1 cellular context compared by ENCODE assay signal in genomic region chr4:152572417-152573086, GRCh38.
A peak's percentile ranks its signal among the peaks of the same experiment; 100 is the strongest.
TF ChIP-seq lines count a peak whose summit lies in the region.

No MANE protein-coding gene starts in this region.

TF ChIP-seq in K562, 482 proteins besides CTCF, POLR2A, EP300 and RAD21 (continued from another document and continues in another):
- TF ChIP-seq DEAF1 (CRISPR knock-in tag; IDR thresholded peaks at IDR 0.05) (no peak), TSC22D4 (tag; IDR thresholded peaks at IDR 0.05) (no peak), CUX1 (CRISPR knock-in tag; IDR thresholded peaks at IDR 0.05) (no peak), HNRNPK (IDR thresholded peaks at IDR 0.05; ENCODE audit: low read depth, low read length, poor library complexity, severe bottlenecking) (no peak), KDM2B (CRISPR knock-in tag; IDR thresholded peaks at IDR 0.05) (no peak), RCOR1 (IDR thresholded peaks at IDR 0.05; ENCODE audit: borderline replicate concordance in 1 of 2, low read depth in 2 of 2, low read length in 2 of 2) (peak; percentile 95 to 100), RERE (CRISPR knock-in tag; IDR thresholded peaks at IDR 0.05; ENCODE audit: borderline replicate concordance) (no peak), TAF1 (IDR thresholded peaks at IDR 0.05; ENCODE audit: control insufficient read depth, extremely low read depth, insufficient read depth, low read length, severe bottlenecking) (no peak), ZNF785 (CRISPR knock-in tag; IDR thresholded peaks at IDR 0.05) (no peak), ZNF408 (CRISPR knock-in tag; IDR thresholded peaks at IDR 0.05; ENCODE audit: low read depth) (no peak), ZNF586 (CRISPR knock-in tag; conservative IDR thresholded peaks at IDR 0.05) (no peak), GTF2E2 (tag; IDR thresholded peaks at IDR 0.05) (no peak), VEZF1 (CRISPR knock-in tag; IDR thresholded peaks at IDR 0.05) (peak; percentile 50; the same call in 1 of the 2 replicates), NFATC3 (IDR thresholded peaks at IDR 0.05) (no peak), SRSF1 (IDR thresholded peaks at IDR 0.05; ENCODE audit: low read depth, low read length) (no peak), ZFPM2 (CRISPR knock-in tag; IDR thresholded peaks at IDR 0.05) (no peak), CEBPG (CRISPR knock-in tag; IDR thresholded peaks at IDR 0.05) (peak; percentile 70; the same call in 1 of the 2 replicates), CEBPG (tag; conservative IDR thresholded peaks at IDR 0.05 in 1 of 2, IDR thresholded peaks at IDR 0.05 in 1 of 2) (peak; percentile 72 to 91; a peak in 3 of 4 replicates), ZNF224 (CRISPR knock-in tag; IDR thresholded peaks at IDR 0.05) (no peak), HDAC2 (IDR thresholded peaks at IDR 0.05) (peak; percentile 99), CBX5 (IDR thresholded peaks at IDR 0.05; ENCODE audit: borderline replicate concordance, low read depth) (no peak), TAF9B (IDR thresholded peaks at IDR 0.05; ENCODE audit: partially characterized antibody) (no peak), ZNF41 (CRISPR knock-in tag; conservative IDR thresholded peaks at IDR 0.05) (no peak), SMAD2 (IDR thresholded peaks at IDR 0.05; ENCODE audit: low read depth, low read length) (no peak), YBX1 (IDR thresholded peaks at IDR 0.05) (no peak), IRF1 (CRISPR knock-in tag; IDR thresholded peaks at IDR 0.05; ENCODE audit: borderline replicate concordance) (no peak), BRF1 (IDR thresholded peaks at IDR 0.05; ENCODE audit: borderline replicate concordance, extremely low read depth, insufficient read length) (no peak), PTBP1 (IDR thresholded peaks at IDR 0.05; ENCODE audit: low read depth, low read length) (no peak), ATF6 (CRISPR knock-in tag; IDR thresholded peaks at IDR 0.05) (no peak), ZNF79 (CRISPR knock-in tag; IDR thresholded peaks at IDR 0.05; ENCODE audit: low read depth) (no peak), BRD4 (IDR thresholded peaks at IDR 0.05) (no peak), ILF3 (IDR thresholded peaks at IDR 0.05; ENCODE audit: borderline replicate concordance) (no peak), REST (CRISPR knock-in tag; IDR thresholded peaks at IDR 0.05; ENCODE audit: low read depth) (no peak), ETV1 (tag; conservative IDR thresholded peaks at IDR 0.05; ENCODE audit: low read depth) (peak; percentile 78), ZNF175 (CRISPR knock-in tag; IDR thresholded peaks at IDR 0.05; ENCODE audit: low read depth) (no peak), ZBTB9 (CRISPR knock-in tag; IDR thresholded peaks at IDR 0.05) (no peak)
